ENCODE assay signal across 14 cellular contexts in the genomic region with DNA sequence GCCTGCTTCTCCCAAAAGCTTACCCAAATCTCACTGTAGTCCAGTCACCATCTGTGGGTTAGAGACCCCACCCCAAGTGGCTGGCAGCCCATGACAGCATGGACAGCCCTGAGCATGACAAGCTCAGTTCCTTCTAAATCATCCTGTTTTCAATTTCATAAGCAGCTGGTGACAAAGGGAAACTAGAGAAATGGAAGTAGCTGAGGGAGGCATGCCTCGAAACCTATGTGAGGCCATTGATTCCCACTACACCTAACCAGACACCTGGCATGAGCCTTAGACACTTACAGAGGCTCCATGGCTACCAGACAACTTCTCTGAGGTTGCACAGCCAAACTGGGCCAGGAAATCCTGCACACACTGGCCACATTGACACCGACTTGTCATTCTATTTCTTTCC. TPM values are rescaled to one million over a fixed set of nuclear protein-coding genes. Genes with fewer than 3 reads are reported as not detected.
DNase-seq lines count a peak whose midpoint lies in the region; ATAC-seq lines count a peak whose summit lies in the region.
"Had no signal": no experiment of that assay in that cellular context is flagged by ENCODE, and none has a peak within 500 bp of the region (broad histone marks: within the 10 kb centered on the region; RNA-seq: fewer than 3 reads in every experiment).

No MANE protein-coding gene starts in this region.

- no peak for DNase-seq in stimulated activated effector memory CD8-positive, alpha-beta T cell treated with anti-CD3 and anti-CD28 coated beads, Interleukin-12 subunit alpha, Interleukin-12 subunit beta, amount 100 ng/mL, for 72 hours (ENCODE audit: low spot score in 2 of 2)
- no peak for DNase-seq in activated T-cell treated with anti-CD3 and anti-CD28 coated beads, Interleukin-2, amount 50 U/mL, for 72 hours
- DNase-seq: activated naive CD8-positive, alpha-beta T cell treated with anti-CD3 and anti-CD28 coated beads for 36 hours; foreskin melanocyte; HFFc6; mesendoderm; NCI-H2171; occipital lobe; small intestine had no signal

- H3K27me3 Mint-ChIP-seq in activated T-cell treated with anti-CD3 and anti-CD28 coated beads, Interleukin-2, amount 50 U/mL, for 72 hours (ENCODE audit: low read depth): no peaks in the 10 kb centered on the region
- H3K27me3 Mint-ChIP-seq: activated naive CD8-positive, alpha-beta T cell treated with anti-CD3 and anti-CD28 coated beads for 36 hours had no signal

- peak overlapping the region; percentile 75 for H3K27ac Mint-ChIP-seq in stimulated activated effector memory CD8-positive, alpha-beta T cell treated with anti-CD3 and anti-CD28 coated beads, Interleukin-12 subunit alpha, Interleukin-12 subunit beta, amount 100 ng/mL, for 72 hours
- H3K27ac Mint-ChIP-seq in activated T-cell treated with anti-CD3 and anti-CD28 coated beads, Interleukin-2, amount 50 U/mL, for 72 hours: no peak overlapping the region
- H3K27ac Mint-ChIP-seq: activated naive CD8-positive, alpha-beta T cell treated with anti-CD3 and anti-CD28 coated beads for 36 hours; HFFc6 had no signal

- peak; percentile 56 for ATAC-seq in GM19025 (IDR thresholded peaks at IDR 0.05; ENCODE audit: low read depth, unreplicated experiment)
- ATAC-seq in GM21786 (IDR thresholded peaks at IDR 0.05; ENCODE audit: unreplicated experiment): peak; percentile 74
- peak; percentile 76 for ATAC-seq in HG03354 (IDR thresholded peaks at IDR 0.05; ENCODE audit: poor library complexity, severe bottlenecking, unreplicated experiment)
- ATAC-seq in stimulated activated effector memory CD8-positive, alpha-beta T cell treated with anti-CD3 and anti-CD28 coated beads, Interleukin-12 subunit alpha, Interleukin-12 subunit beta, amount 100 ng/mL, for 72 hours: no peak
- no peak for ATAC-seq in GM19397 (IDR thresholded peaks at IDR 0.05; ENCODE audit: unreplicated experiment)
- ATAC-seq in GM19035 (IDR thresholded peaks at IDR 0.05; ENCODE audit: unreplicated experiment): no peak
- no peak for ATAC-seq in activated T-cell treated with anti-CD3 and anti-CD28 coated beads, Interleukin-2, amount 50 U/mL, for 72 hours (replicated peaks in 1 of 2)

- H3K36me3 Mint-ChIP-seq in stimulated activated effector memory CD8-positive, alpha-beta T cell treated with anti-CD3 and anti-CD28 coated beads, Interleukin-12 subunit alpha, Interleukin-12 subunit beta, amount 100 ng/mL, for 72 hours: peaks cover 5% of the 10 kb centered on the region
- peaks cover 2 to 8% of the 10 kb centered on the region in 2 donors for H3K36me3 Mint-ChIP-seq in activated T-cell treated with anti-CD3 and anti-CD28 coated beads, Interleukin-2, amount 50 U/mL, for 72 hours (ENCODE audit: insufficient read depth in 2 of 2)

- no peaks in the 10 kb centered on the region for H3K9me3 Mint-ChIP-seq in stimulated activated effector memory CD8-positive, alpha-beta T cell treated with anti-CD3 and anti-CD28 coated beads, Interleukin-12 subunit alpha, Interleukin-12 subunit beta, amount 100 ng/mL, for 72 hours
- H3K9me3 Mint-ChIP-seq in activated T-cell treated with anti-CD3 and anti-CD28 coated beads, Interleukin-2, amount 50 U/mL, for 72 hours: no peaks in the 10 kb centered on the region
- H3K9me3 Mint-ChIP-seq: activated naive CD8-positive, alpha-beta T cell treated with anti-CD3 and anti-CD28 coated beads for 36 hours; HFFc6 had no signal

- H3K4me1 Mint-ChIP-seq in stimulated activated effector memory CD8-positive, alpha-beta T cell treated with anti-CD3 and anti-CD28 coated beads, Interleukin-12 subunit alpha, Interleukin-12 subunit beta, amount 100 ng/mL, for 72 hours: peaks cover 9% of the 10 kb centered on the region
- H3K4me1 Mint-ChIP-seq in activated T-cell treated with anti-CD3 and anti-CD28 coated beads, Interleukin-2, amount 50 U/mL, for 72 hours (ENCODE audit: low read depth): no peaks in the 10 kb centered on the region

- no peak overlapping the region for H3K4me3 Mint-ChIP-seq in stimulated activated effector memory CD8-positive, alpha-beta T cell treated with anti-CD3 and anti-CD28 coated beads, Interleukin-12 subunit alpha, Interleukin-12 subunit beta, amount 100 ng/mL, for 72 hours
- no peak overlapping the region for H3K4me3 Mint-ChIP-seq in activated T-cell treated with anti-CD3 and anti-CD28 coated beads, Interleukin-2, amount 50 U/mL, for 72 hours
- H3K4me3 Mint-ChIP-seq: activated naive CD8-positive, alpha-beta T cell treated with anti-CD3 and anti-CD28 coated beads for 36 hours; HFFc6 had no signal

RNA-seq across cellular contexts. Expression of gene ABCC4, which starts 56.2 kb away (rescaled TPM):
- 10 to 100 TPM in 1 of 2 donors, 1 to 10 TPM in 1; 8.6 to 10.0 TPM for total RNA-seq in activated T-cell treated with anti-CD3 and anti-CD28 coated beads, Interleukin-2, amount 50 U/mL, for 72 hours

Comparison
In these comparisons a context has a peak if more than half of its experiments do, and no peak if none do; other contexts are left out.
1. ATAC-seq: peak in GM19025 (single experiment), GM21786 (single experiment) and HG03354 (single experiment); none in stimulated activated effector memory CD8-positive, alpha-beta T cell treated with anti-CD3 and anti-CD28 coated beads, Interleukin-12 subunit alpha, Interleukin-12 subunit beta, amount 100 ng/mL, for 72 hours (single experiment), GM19397 (single experiment), GM19035 (single experiment) and activated T-cell treated with anti-CD3 and anti-CD28 coated beads, Interleukin-2, amount 50 U/mL, for 72 hours (0 of 2).